In the genomic region with DNA sequence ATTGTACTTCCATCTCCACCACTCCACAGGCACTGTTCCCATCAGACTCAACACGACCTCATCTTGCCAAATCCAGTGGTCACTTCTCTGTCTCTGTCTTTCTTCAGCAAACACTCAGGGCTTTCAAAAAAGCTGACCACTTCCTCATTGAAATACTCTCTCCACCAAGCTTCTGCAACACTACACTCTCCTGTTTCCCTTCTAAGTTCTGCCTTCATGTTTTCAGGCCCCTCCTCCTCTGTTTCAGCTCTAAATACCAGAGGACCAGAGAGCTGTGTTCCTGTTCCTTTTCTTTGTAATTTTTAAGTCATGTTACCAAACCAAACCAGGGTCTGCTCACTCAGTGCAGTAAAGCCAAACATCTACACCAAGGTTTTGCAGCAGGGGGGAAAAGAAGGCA, we compare ENCODE assay signal across 9 cellular contexts. TPM values are rescaled to one million over a fixed set of nuclear protein-coding genes. Genes with fewer than 3 reads are reported as not detected.
DNase-seq lines count a peak whose midpoint lies in the region; ATAC-seq, FAIRE-seq and TF ChIP-seq lines count a peak whose summit lies in the region.
"Had no signal": no experiment of that assay in that cellular context is flagged by ENCODE, and none has a peak within 500 bp of the region (broad histone marks: within the 10 kb centered on the region; RNA-seq: fewer than 3 reads in every experiment).

No MANE protein-coding gene starts in this region.

- no peak for TF ChIP-seq POLR2A in H54 (IDR thresholded peaks at IDR 0.05; ENCODE audit: low read depth, low read length)

- H3K4me3 ChIP-seq in foreskin fibroblast (ENCODE audit: low read depth in 1 of 2, low read length in 2 of 2) (no peak overlapping the region), BE2C (ENCODE audit: low read depth, low read length) (no peak overlapping the region)

- H3K36me3 ChIP-seq in BE2C: no peaks in the 10 kb centered on the region

- no peak for FAIRE-seq in H54 (lab: Jason Lieb, UNC)

- H3K4me1 ChIP-seq in BE2C: no peaks in the 10 kb centered on the region

- H3K27me3 ChIP-seq in BE2C: peaks cover 4% of the 10 kb centered on the region

- H3K9me3 ChIP-seq in BE2C: no peaks in the 10 kb centered on the region; the same call in 1 of the 2 replicates

- peak; percentile 21 for DNase-seq in NCI-H2029 (lab: John Stamatoyannopoulos, UW)
- peak; percentile 30 to 47 for DNase-seq in foreskin fibroblast
- peak; percentile 47 for DNase-seq in putamen (ENCODE audit: low spot score)
- no peak for DNase-seq in H54 (ENCODE audit: insufficient read length, low spot score)
- DNase-seq in EL: no peak
- DNase-seq in BE2C: no peak
- DNase-seq: activated CD4-positive, alpha-beta T cell treated with anti-CD3 and anti-CD28 coated beads, Interleukin-2, amount 10 ng/mL, durations not matched to agents 7 days and 5 days had no signal

- no peak for TF ChIP-seq CTCF in foreskin fibroblast (IDR thresholded peaks at IDR 0.05; ENCODE audit: low read depth, low read length)
- TF ChIP-seq CTCF in BE2C (IDR thresholded peaks at IDR 0.05; ENCODE audit: low read depth, low read length): no peak

- ATAC-seq in GM19035 (IDR thresholded peaks at IDR 0.05; ENCODE audit: unreplicated experiment): peak; percentile 50
- ATAC-seq in HG03520 (IDR thresholded peaks at IDR 0.05; ENCODE audit: unreplicated experiment): no peak

RNA-seq across cellular contexts. Expression of a gene that starts 33.8 kb away (rescaled TPM):
- not detected for polyA plus RNA-seq in BE2C (2012; ENCODE audit: insufficient read depth, insufficient read length, low read depth)

Comparison
In these comparisons a context has a peak if more than half of its experiments do, and no peak if none do; other contexts are left out.
1. DNase-seq: peak in NCI-H2029 (single experiment), foreskin fibroblast (2 of 2) and putamen (single experiment); none in H54 (single experiment), EL (single experiment) and BE2C (single experiment).